1 cellular context compared by ENCODE assay signal in genomic region chr10:104297697-104298660, GRCh38.
TF ChIP-seq lines count a peak whose summit lies in the region.

No MANE protein-coding gene starts in this region.

TF ChIP-seq in H1, 55 proteins besides CTCF, POLR2A, EP300 and RAD21:
- TF ChIP-seq JUND (IDR thresholded peaks at IDR 0.05; ENCODE audit: low read length) (0 out of 2 replicates have a peak, but pooled peaks have one; percentile 52), RBBP5 (IDR thresholded peaks at IDR 0.05; ENCODE audit: borderline replicate concordance, low read depth, low read length) (no peak), SIN3A (conservative IDR thresholded peaks at IDR 0.05 in 1 of 2, IDR thresholded peaks at IDR 0.05 in 1 of 2; ENCODE audit: low read depth in 1 of 2, low read length in 2 of 2) (0 out of 4 replicates have a peak, but pooled peaks of 1 of the 2 experiments have one; percentile 34), CEBPB (IDR thresholded peaks at IDR 0.05; ENCODE audit: low read depth, low read length) (no peak), SAP30 (IDR thresholded peaks at IDR 0.05; ENCODE audit: insufficient read depth, insufficient replicate concordance, low read length) (no peak), GTF2F1 (IDR thresholded peaks at IDR 0.05; ENCODE audit: borderline replicate concordance, low read depth, low read length) (no peak), CREB1 (IDR thresholded peaks at IDR 0.05) (peak; percentile 56; the same call in 1 of the 2 replicates), POU5F1 (IDR thresholded peaks at IDR 0.05; ENCODE audit: low read depth, low read length) (no peak), RXRA (IDR thresholded peaks at IDR 0.05; ENCODE audit: insufficient read depth, low read depth, low read length) (no peak)
